1 cellular context compared by ENCODE assay signal in the genomic region with DNA sequence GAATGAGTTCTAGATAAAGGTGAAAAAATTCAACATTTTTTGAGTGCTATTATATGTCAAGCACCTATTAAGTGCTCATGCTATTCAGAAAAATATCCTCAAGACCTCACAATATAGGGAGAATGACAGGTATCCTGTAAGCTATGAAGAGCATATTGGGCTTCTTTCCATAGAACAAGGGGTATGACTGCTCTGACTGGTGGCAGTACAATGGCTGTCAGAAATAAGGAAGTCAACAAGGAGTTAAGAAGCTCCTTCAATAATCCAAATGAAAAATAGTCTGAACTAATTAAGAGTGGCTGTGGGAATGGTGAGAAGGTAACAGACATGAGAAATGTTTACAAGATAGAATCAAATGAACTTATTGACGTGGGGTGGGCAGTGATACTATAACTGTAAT.
TF ChIP-seq lines count a peak whose summit lies in the region.

No MANE protein-coding gene starts in this region.

TF ChIP-seq in SK-N-SH, 30 proteins besides CTCF, POLR2A, EP300 and RAD21 (continued from another document):
- no peak for TF ChIP-seq GABPA (IDR thresholded peaks at IDR 0.05; ENCODE audit: low read depth)
- TF ChIP-seq SIN3A (IDR thresholded peaks at IDR 0.05; ENCODE audit: borderline replicate concordance, low read depth, low read length), result no peak
- no peak for TF ChIP-seq RFX5 (IDR thresholded peaks at IDR 0.05; ENCODE audit: low read length)
- TF ChIP-seq RCOR1 (IDR thresholded peaks at IDR 0.05; ENCODE audit: low read length), result no peak
- no peak for TF ChIP-seq ELF1 (IDR thresholded peaks at IDR 0.05)
- TF ChIP-seq FOSL2 (IDR thresholded peaks at IDR 0.05; ENCODE audit: borderline replicate concordance, low read depth), result no peak
- TF ChIP-seq CHD2 (IDR thresholded peaks at IDR 0.05; ENCODE audit: low read length, partially characterized antibody), result no peak
- no peak for TF ChIP-seq MXI1 (IDR thresholded peaks at IDR 0.05; ENCODE audit: low read depth, low read length)
- TF ChIP-seq, protein P1, sequence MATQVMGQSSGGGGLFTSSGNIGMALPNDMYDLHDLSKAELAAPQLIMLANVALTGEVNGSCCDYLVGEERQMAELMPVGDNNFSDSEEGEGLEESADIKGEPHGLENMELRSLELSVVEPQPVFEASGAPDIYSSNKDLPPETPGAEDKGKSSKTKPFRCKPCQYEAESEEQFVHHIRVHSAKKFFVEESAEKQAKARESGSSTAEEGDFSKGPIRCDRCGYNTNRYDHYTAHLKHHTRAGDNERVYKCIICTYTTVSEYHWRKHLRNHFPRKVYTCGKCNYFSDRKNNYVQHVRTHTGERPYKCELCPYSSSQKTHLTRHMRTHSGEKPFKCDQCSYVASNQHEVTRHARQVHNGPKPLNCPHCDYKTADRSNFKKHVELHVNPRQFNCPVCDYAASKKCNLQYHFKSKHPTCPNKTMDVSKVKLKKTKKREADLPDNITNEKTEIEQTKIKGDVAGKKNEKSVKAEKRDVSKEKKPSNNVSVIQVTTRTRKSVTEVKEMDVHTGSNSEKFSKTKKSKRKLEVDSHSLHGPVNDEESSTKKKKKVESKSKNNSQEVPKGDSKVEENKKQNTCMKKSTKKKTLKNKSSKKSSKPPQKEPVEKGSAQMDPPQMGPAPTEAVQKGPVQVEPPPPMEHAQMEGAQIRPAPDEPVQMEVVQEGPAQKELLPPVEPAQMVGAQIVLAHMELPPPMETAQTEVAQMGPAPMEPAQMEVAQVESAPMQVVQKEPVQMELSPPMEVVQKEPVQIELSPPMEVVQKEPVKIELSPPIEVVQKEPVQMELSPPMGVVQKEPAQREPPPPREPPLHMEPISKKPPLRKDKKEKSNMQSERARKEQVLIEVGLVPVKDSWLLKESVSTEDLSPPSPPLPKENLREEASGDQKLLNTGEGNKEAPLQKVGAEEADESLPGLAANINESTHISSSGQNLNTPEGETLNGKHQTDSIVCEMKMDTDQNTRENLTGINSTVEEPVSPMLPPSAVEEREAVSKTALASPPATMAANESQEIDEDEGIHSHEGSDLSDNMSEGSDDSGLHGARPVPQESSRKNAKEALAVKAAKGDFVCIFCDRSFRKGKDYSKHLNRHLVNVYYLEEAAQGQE (IDR thresholded peaks at IDR 0.05; ENCODE audit: low read depth, low read length), result no peak
- no peak for TF ChIP-seq JUND (IDR thresholded peaks at IDR 0.05)
- TF ChIP-seq, protein P2, sequence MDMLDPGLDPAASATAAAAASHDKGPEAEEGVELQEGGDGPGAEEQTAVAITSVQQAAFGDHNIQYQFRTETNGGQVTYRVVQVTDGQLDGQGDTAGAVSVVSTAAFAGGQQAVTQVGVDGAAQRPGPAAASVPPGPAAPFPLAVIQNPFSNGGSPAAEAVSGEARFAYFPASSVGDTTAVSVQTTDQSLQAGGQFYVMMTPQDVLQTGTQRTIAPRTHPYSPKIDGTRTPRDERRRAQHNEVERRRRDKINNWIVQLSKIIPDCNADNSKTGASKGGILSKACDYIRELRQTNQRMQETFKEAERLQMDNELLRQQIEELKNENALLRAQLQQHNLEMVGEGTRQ (IDR thresholded peaks at IDR 0.05; ENCODE audit: borderline replicate concordance, low read depth, low read length), result no peak
- no peak for TF ChIP-seq TCF12 (IDR thresholded peaks at IDR 0.05)
- no peak for TF ChIP-seq YY1 (IDR thresholded peaks at IDR 0.05; ENCODE audit: low read depth)
